In genomic region chrX:53080628-53081580, GRCh38 we compare ENCODE assay signal across 9 cellular contexts. TPM values are rescaled to one million over a fixed set of nuclear protein-coding genes. Genes with fewer than 3 reads are reported as not detected.
DNase-seq lines count a peak whose midpoint lies in the region; ATAC-seq and TF ChIP-seq lines count a peak whose summit lies in the region.
"Had no signal": no experiment of that assay in that cellular context is flagged by ENCODE, and none has a peak within 500 bp of the region (broad histone marks: within the 10 kb centered on the region; RNA-seq: fewer than 3 reads in every experiment).

No MANE protein-coding gene starts in this region.

- H3K4me3 Mint-ChIP-seq in activated T-helper 17 cell treated with anti-CD3 and anti-CD28 coated beads, Interleukin-2, amount 50 U/mL, for 72 hours = peak overlapping the region; percentile 76

- H3K9ac ChIP-seq in iPS-15b (ENCODE audit: low read depth, low read length) = no peak overlapping the region

- no peaks in the 10 kb centered on the region for H3K9me3 ChIP-seq in iPS-15b (ENCODE audit: control insufficient read depth, insufficient read depth, low read length)
- H3K9me3 ChIP-seq in stomach = no peaks in the 10 kb centered on the region

- TF ChIP-seq EP300 in stomach (IDR thresholded peaks at IDR 0.05) = no peak

- peaks cover 2% of the 10 kb centered on the region for H3K4me1 ChIP-seq in iPS-15b (ENCODE audit: control insufficient read depth, insufficient read depth, low read length)
- H3K4me1 ChIP-seq in stomach = peaks cover 0 to 26% (median 20%) of the 10 kb centered on the region in 4 donors

- H3K27ac ChIP-seq in stomach = peak overlapping the region; percentile 54 to 93 (median 90)

- H3K4me1 Mint-ChIP-seq in activated T-helper 17 cell treated with anti-CD3 and anti-CD28 coated beads, Interleukin-2, amount 50 U/mL, for 72 hours = peaks cover 26% of the 10 kb centered on the region

- ATAC-seq in activated T-helper 17 cell treated with anti-CD3 and anti-CD28 coated beads, Interleukin-2, amount 50 U/mL, for 72 hours (replicated peaks) = no peak
- ATAC-seq in HG03442 (IDR thresholded peaks at IDR 0.05; ENCODE audit: unreplicated experiment) = no peak
- ATAC-seq in HG02938 (IDR thresholded peaks at IDR 0.05; ENCODE audit: unreplicated experiment) = no peak

- intact Hi-C loops in stomach (cut with DNase I; ENCODE audit: low total_unique reads) = no loop called here

- H3K27me3 ChIP-seq in iPS-15b (ENCODE audit: control insufficient read depth, insufficient read depth, low read length) (peaks cover 4% of the 10 kb centered on the region), stomach (peaks cover 0 to 6% (median 0%) of the 10 kb centered on the region in 3 donors)

- H3K27ac Mint-ChIP-seq in activated T-helper 17 cell treated with anti-CD3 and anti-CD28 coated beads, Interleukin-2, amount 50 U/mL, for 72 hours = peak overlapping the region; percentile 91

- peak overlapping the region; percentile 41 for H3K4me3 ChIP-seq in iPS-15b (ENCODE audit: low read depth, low read length)
- H3K4me3 ChIP-seq in stomach = peak overlapping the region; percentile 29 to 72 (median 53)

- DNase-seq in NCI-H82 (lab: John Stamatoyannopoulos, UW) (peak; percentile 43), NCI-H82 treated with DMSO at 0.1 percent for 48 hours (lab: John Stamatoyannopoulos, UW; ENCODE audit: unreplicated experiment) (no peak), stomach (no peak), NCI-H1694 treated with DMSO at 0.1 percent for 48 hours (lab: John Stamatoyannopoulos, UW) (no peak)

- H3K27me3 Mint-ChIP-seq in activated T-helper 17 cell treated with anti-CD3 and anti-CD28 coated beads, Interleukin-2, amount 50 U/mL, for 72 hours = no peaks in the 10 kb centered on the region

- H3K36me3 ChIP-seq in iPS-15b (ENCODE audit: control insufficient read depth, insufficient read depth, low read length) = peaks cover 17% of the 10 kb centered on the region
- peaks cover 0 to 18% (median 15%) of the 10 kb centered on the region in 4 donors for H3K36me3 ChIP-seq in stomach

- no peak for TF ChIP-seq CTCF in stomach (IDR thresholded peaks at IDR 0.05)

- TF ChIP-seq POLR2A in stomach (IDR thresholded peaks at IDR 0.05) = no peak

- peaks cover 47% of the 10 kb centered on the region for H3K36me3 Mint-ChIP-seq in activated T-helper 17 cell treated with anti-CD3 and anti-CD28 coated beads, Interleukin-2, amount 50 U/mL, for 72 hours (ENCODE audit: low read depth)

- H3K9me3 Mint-ChIP-seq in activated T-helper 17 cell treated with anti-CD3 and anti-CD28 coated beads, Interleukin-2, amount 50 U/mL, for 72 hours = no peaks in the 10 kb centered on the region

- 18 to 54% (median 34%) methylated on average over 7 to 17 of the region's 17 CpGs for WGBS in stomach, 5 donors

RNA-seq across cellular contexts. Expression of gene TSPYL2, which starts 1.3 kb away (rescaled TPM):
- total RNA-seq in activated T-helper 17 cell treated with anti-CD3 and anti-CD28 coated beads, Interleukin-2, amount 50 U/mL, for 72 hours = 100 to 1,000 TPM in 1 of 2 donors, 10 to 100 TPM in 1; 28.2 to 134 TPM
- total RNA-seq in stomach = 100 to 1,000 TPM in 1 of 5 donors, 10 to 100 TPM in 4; 19.9 to 105 (median 48.7) TPM
- 10 to 100 TPM; 22.1 to 50.6 (median 34.2) TPM for polyA plus RNA-seq in stomach

RNA-seq across cellular contexts. Expression of gene KANTR, which starts 13.0 kb away (rescaled TPM):
- 10 to 100 TPM; 18.6 to 44.9 TPM for total RNA-seq in activated T-helper 17 cell treated with anti-CD3 and anti-CD28 coated beads, Interleukin-2, amount 50 U/mL, for 72 hours
- 10 to 100 TPM in 4 of 5 donors, 1 to 10 TPM in 1; 6.7 to 35.6 (median 18.7) TPM for total RNA-seq in stomach
- polyA plus RNA-seq in stomach = 1 to 10 TPM; 1.1 to 6.2 (median 1.6) TPM

RNA-seq across cellular contexts. Expression of gene GPR173, which starts 32.3 kb away (rescaled TPM):
- total RNA-seq in activated T-helper 17 cell treated with anti-CD3 and anti-CD28 coated beads, Interleukin-2, amount 50 U/mL, for 72 hours = not detected
- 1 to 10 TPM in 2 of 5 donors, not detected in 3; 1.0 to 7.5 TPM for total RNA-seq in stomach
- polyA plus RNA-seq in stomach = under 1 TPM in 2 of 3 donors, not detected in 1; 0.44 to 0.53 TPM
- total RNA-seq: T-helper 1 cell treated with Interleukin-12 subunit alpha and Interleukin-12 subunit beta and Interleukin-4 antibody, amounts not matched to agents 30 ng/mL and 1 ng/mL, for 36 hours had no signal
